Comparison of ENCODE assay signal across 23 cellular contexts in the genomic region with DNA sequence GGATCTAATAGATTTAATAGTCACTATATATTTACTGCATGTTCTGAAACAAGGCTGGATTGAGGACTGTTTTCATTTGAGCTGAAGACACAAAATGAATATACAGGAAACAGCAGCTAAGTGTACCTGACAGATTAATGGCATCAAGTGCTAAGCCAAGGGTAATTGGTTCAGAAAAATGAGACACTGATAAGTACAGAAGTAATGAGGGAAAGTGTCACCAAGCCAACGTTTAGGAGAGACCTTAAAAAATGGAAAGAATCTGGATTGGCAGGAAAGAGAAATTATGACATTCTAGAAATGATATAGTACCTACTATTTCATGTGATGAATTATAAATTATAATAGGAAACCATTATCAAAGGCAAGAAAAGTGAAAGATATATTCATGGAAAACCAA. TPM values are rescaled to one million over a fixed set of nuclear protein-coding genes. Genes with fewer than 3 reads are reported as not detected.
DNase-seq lines count a peak whose midpoint lies in the region; ATAC-seq, FAIRE-seq and TF ChIP-seq lines count a peak whose summit lies in the region.
"Had no signal": no experiment of that assay in that cellular context is flagged by ENCODE, and none has a peak within 500 bp of the region (broad histone marks: within the 10 kb centered on the region; RNA-seq: fewer than 3 reads in every experiment).

No MANE protein-coding gene starts in this region.

- no peak overlapping the region for H3K4me3 Mint-ChIP-seq in activated T-cell treated with anti-CD3 and anti-CD28 coated beads, Interleukin-2, amount 50 U/mL, for 24 hours
- H3K4me3 Mint-ChIP-seq in activated T-cell treated with anti-CD3 and anti-CD28 coated beads, Interleukin-2, amount 50 U/mL, for 4 hours = no peak overlapping the region
- H3K4me3 Mint-ChIP-seq in activated T-helper 1 cell treated with anti-CD3 and anti-CD28 coated beads, Interleukin-12 subunit alpha, Interleukin-12 subunit beta, Interleukin-2, Interleukin-4 antibody, amounts not matched to agents 30 ng/mL and 10 ng/mL and 1 ng/mL, durations not matched to agents 14 hours and 24 hours and 36 hours = no peak overlapping the region
- H3K4me3 Mint-ChIP-seq in CD8-positive, alpha-beta T cell = no peak overlapping the region
- H3K4me3 Mint-ChIP-seq: naive B cell, T-helper 17 cell had no signal

- ATAC-seq in activated T-cell treated with anti-CD3 and anti-CD28 coated beads, Interleukin-2, amount 50 U/mL, for 4 hours = no peak
- ATAC-seq in Right ventricle myocardium inferior (no peak), GM21526 (IDR thresholded peaks at IDR 0.05; ENCODE audit: low FRiP score, unreplicated experiment) (no peak)
- ATAC-seq in CD8-positive, alpha-beta T cell = no peak

- H3K79me1 ChIP-seq in trophoblast cell (ENCODE audit: low read length) = peaks cover 8% of the 10 kb centered on the region

- H2BK120ac ChIP-seq in trophoblast cell (ENCODE audit: insufficient read depth, low read length, poor library complexity) = no peak overlapping the region

- no peaks in the 10 kb centered on the region for H3K79me2 ChIP-seq in trophoblast cell (ENCODE audit: control insufficient read depth, insufficient read depth, low read length, poor library complexity)

- no peak overlapping the region for H3K9ac ChIP-seq in trophoblast cell (ENCODE audit: low read length)

- H3K4me2 ChIP-seq in trophoblast cell (ENCODE audit: low read length) = no peak overlapping the region

- H3K27me3 ChIP-seq in trophoblast cell (ENCODE audit: insufficient read depth, low read length) = no peaks in the 10 kb centered on the region
- H3K27me3 ChIP-seq in CD8-positive, alpha-beta T cell (ENCODE audit: insufficient read depth, low read length) = no peaks in the 10 kb centered on the region
- H3K27me3 ChIP-seq: SJSA1, upper lobe of right lung had no signal

- WGBS in trophoblast cell (ENCODE audit: extremely low coverage, insufficient coverage, insufficient read length) = no CpG with 5 or more reads among the region's 1 CpG

- H3K9me3 Mint-ChIP-seq in activated T-cell treated with anti-CD3 and anti-CD28 coated beads, Interleukin-2, amount 50 U/mL, for 24 hours = no peaks in the 10 kb centered on the region
- no peaks in the 10 kb centered on the region for H3K9me3 Mint-ChIP-seq in activated T-cell treated with anti-CD3 and anti-CD28 coated beads, Interleukin-2, amount 50 U/mL, for 4 hours
- H3K9me3 Mint-ChIP-seq in activated T-helper 1 cell treated with anti-CD3 and anti-CD28 coated beads, Interleukin-12 subunit alpha, Interleukin-12 subunit beta, Interleukin-2, Interleukin-4 antibody, amounts not matched to agents 30 ng/mL and 10 ng/mL and 1 ng/mL, durations not matched to agents 14 hours and 24 hours and 36 hours = no peaks in the 10 kb centered on the region
- H3K9me3 Mint-ChIP-seq in CD8-positive, alpha-beta T cell = no peaks in the 10 kb centered on the region
- H3K9me3 Mint-ChIP-seq: naive B cell had no signal

- H4K12ac ChIP-seq in trophoblast cell (ENCODE audit: low read depth, low read length) = no peak overlapping the region

- CTCF ChIA-PET in CD8-positive, alpha-beta T cell (lab: Charles Lee) = interaction anchor here (1.4 kb wide), 1 partner anchor 19 kb away, joined by 3 read pairs; no protein-coding TSS in a partner anchor

- no peaks in the 10 kb centered on the region for H3K36me3 ChIP-seq in trophoblast cell (ENCODE audit: control insufficient read depth in 1 of 2, insufficient read depth in 2 of 2, low read length in 2 of 2)
- no peaks in the 10 kb centered on the region for H3K36me3 ChIP-seq in CD8-positive, alpha-beta T cell (ENCODE audit: insufficient read depth, low read length)
- H3K36me3 ChIP-seq: left ventricle myocardium inferior, SJSA1, upper lobe of right lung had no signal

- POLR2A ChIA-PET in CD8-positive, alpha-beta T cell (lab: Charles Lee) = no interaction called here

- H3K27ac ChIP-seq in trophoblast cell (ENCODE audit: low read depth, low read length) = peak overlapping the region; percentile 49
- H3K27ac ChIP-seq in CD8-positive, alpha-beta T cell (ENCODE audit: low read depth, low read length) = no peak overlapping the region
- H3K27ac ChIP-seq: left ventricle myocardium inferior, SJSA1 had no signal

- H3K9me3 ChIP-seq in trophoblast cell (ENCODE audit: insufficient read depth, low read depth, low read length) = no peaks in the 10 kb centered on the region
- H3K9me3 ChIP-seq in CD8-positive, alpha-beta T cell (ENCODE audit: low read length) = no peaks in the 10 kb centered on the region
- H3K9me3 ChIP-seq: left ventricle myocardium inferior, SJSA1, upper lobe of right lung had no signal

- H3K14ac ChIP-seq in trophoblast cell (ENCODE audit: low read length) = no peak overlapping the region

- DNase-seq in activated T-cell treated with anti-CD3 and anti-CD28 coated beads, Interleukin-2, amount 50 U/mL, for 24 hours = no peak
- no peak for DNase-seq in activated T-cell treated with anti-CD3 and anti-CD28 coated beads, Interleukin-2, amount 50 U/mL, for 4 hours
- DNase-seq in GM12892 (ENCODE audit: insufficient read length) (no peak), trophoblast cell (peak; percentile 26 to 86), Right ventricle myocardium inferior (ENCODE audit: missing footprints) (no peak)
- no peak for DNase-seq in activated T-helper 1 cell treated with anti-CD3 and anti-CD28 coated beads, Interleukin-12 subunit alpha, Interleukin-12 subunit beta, Interleukin-2, Interleukin-4 antibody, amounts not matched to agents 30 ng/mL and 10 ng/mL and 1 ng/mL, durations not matched to agents 14 hours and 24 hours and 36 hours (ENCODE audit: low spot score)
- DNase-seq in CD8-positive, alpha-beta T cell = no peak
- DNase-seq: activated CD8-positive, alpha-beta memory T cell treated with anti-CD3 and anti-CD28 coated beads, Interleukin-2, amount 50 U/mL, for 4 hours; activated gamma-delta T cell; amniotic stem cell; HCEC 1CT; left ventricle myocardium inferior; naive B cell; NCI-H1092 treated with DMSO at 0.1 percent for 48 hours; NCI-H187 treated with DMSO at 0.1 percent for 48 hours; NCI-H526; T-helper 17 cell; upper lobe of right lung had no signal

- H3K23ac ChIP-seq in trophoblast cell (ENCODE audit: low read length) = no peak overlapping the region

- no peak overlapping the region for H2BK12ac ChIP-seq in trophoblast cell (ENCODE audit: low read length)

- H2BK5ac ChIP-seq in trophoblast cell (ENCODE audit: low read depth, low read length, poor library complexity) = no peak overlapping the region

- peaks cover 40% of the 10 kb centered on the region for H3K4me1 Mint-ChIP-seq in activated T-cell treated with anti-CD3 and anti-CD28 coated beads, Interleukin-2, amount 50 U/mL, for 24 hours (ENCODE audit: low read depth)
- peaks cover 18% of the 10 kb centered on the region for H3K4me1 Mint-ChIP-seq in activated T-cell treated with anti-CD3 and anti-CD28 coated beads, Interleukin-2, amount 50 U/mL, for 4 hours (ENCODE audit: low read depth)
- H3K4me1 Mint-ChIP-seq in activated T-helper 1 cell treated with anti-CD3 and anti-CD28 coated beads, Interleukin-12 subunit alpha, Interleukin-12 subunit beta, Interleukin-2, Interleukin-4 antibody, amounts not matched to agents 30 ng/mL and 10 ng/mL and 1 ng/mL, durations not matched to agents 14 hours and 24 hours and 36 hours (ENCODE audit: low read depth) = peaks cover 45% of the 10 kb centered on the region
- H3K4me1 Mint-ChIP-seq in CD8-positive, alpha-beta T cell (ENCODE audit: low read depth) = peaks cover 6% of the 10 kb centered on the region
- H3K4me1 Mint-ChIP-seq: naive B cell had no signal

- H2AFZ ChIP-seq in trophoblast cell (ENCODE audit: insufficient read depth, low read length, poor library complexity) = no peak overlapping the region

- TF ChIP-seq CTCF in CD8-positive, alpha-beta T cell (IDR thresholded peaks at IDR 0.05) = no peak

- H3K27ac Mint-ChIP-seq in activated T-cell treated with anti-CD3 and anti-CD28 coated beads, Interleukin-2, amount 50 U/mL, for 24 hours = peak overlapping the region; percentile 87
- H3K27ac Mint-ChIP-seq in activated T-helper 1 cell treated with anti-CD3 and anti-CD28 coated beads, Interleukin-12 subunit alpha, Interleukin-12 subunit beta, Interleukin-2, Interleukin-4 antibody, amounts not matched to agents 30 ng/mL and 10 ng/mL and 1 ng/mL, durations not matched to agents 14 hours and 24 hours and 36 hours = peak overlapping the region; percentile 88
- no peak overlapping the region for H3K27ac Mint-ChIP-seq in CD8-positive, alpha-beta T cell
- H3K27ac Mint-ChIP-seq: IgD-negative memory B cell, naive B cell, T-helper 17 cell had no signal

- H3K4ac ChIP-seq in trophoblast cell (ENCODE audit: low read depth, low read length) = no peak overlapping the region

- no peak overlapping the region for H3K4me3 ChIP-seq in trophoblast cell (ENCODE audit: low read depth, low read length)
- no peak overlapping the region for H3K4me3 ChIP-seq in CD8-positive, alpha-beta T cell (ENCODE audit: low read depth, low read length)
- H3K4me3 ChIP-seq: left ventricle myocardium inferior, SJSA1, upper lobe of right lung had no signal

- H4K91ac ChIP-seq in trophoblast cell (ENCODE audit: low read depth, low read length) = no peak overlapping the region

- H3K4me1 ChIP-seq in trophoblast cell (ENCODE audit: control insufficient read depth in 1 of 2, insufficient read depth in 2 of 2, low read length in 2 of 2) = peaks cover 10 to 19% of the 10 kb centered on the region in 2 experiments
- no peaks in the 10 kb centered on the region for H3K4me1 ChIP-seq in CD8-positive, alpha-beta T cell (ENCODE audit: insufficient read depth, low read length)
- H3K4me1 ChIP-seq: SJSA1, upper lobe of right lung had no signal

- no peak for TF ChIP-seq POLR2A in GM12892 (IDR thresholded peaks at IDR 0.05; ENCODE audit: low read depth, low read length)

- H3K36me3 Mint-ChIP-seq in activated T-cell treated with anti-CD3 and anti-CD28 coated beads, Interleukin-2, amount 50 U/mL, for 24 hours (ENCODE audit: low read depth) = no peaks in the 10 kb centered on the region
- H3K36me3 Mint-ChIP-seq in activated T-cell treated with anti-CD3 and anti-CD28 coated beads, Interleukin-2, amount 50 U/mL, for 4 hours (ENCODE audit: insufficient read depth) = no peaks in the 10 kb centered on the region
- H3K36me3 Mint-ChIP-seq in activated T-helper 1 cell treated with anti-CD3 and anti-CD28 coated beads, Interleukin-12 subunit alpha, Interleukin-12 subunit beta, Interleukin-2, Interleukin-4 antibody, amounts not matched to agents 30 ng/mL and 10 ng/mL and 1 ng/mL, durations not matched to agents 14 hours and 24 hours and 36 hours (ENCODE audit: low read depth) = no peaks in the 10 kb centered on the region
- no peaks in the 10 kb centered on the region for H3K36me3 Mint-ChIP-seq in CD8-positive, alpha-beta T cell
- H3K36me3 Mint-ChIP-seq: naive B cell had no signal

- no peaks in the 10 kb centered on the region for H3K27me3 Mint-ChIP-seq in activated T-cell treated with anti-CD3 and anti-CD28 coated beads, Interleukin-2, amount 50 U/mL, for 24 hours
- peaks cover 4% of the 10 kb centered on the region for H3K27me3 Mint-ChIP-seq in activated T-cell treated with anti-CD3 and anti-CD28 coated beads, Interleukin-2, amount 50 U/mL, for 4 hours (ENCODE audit: low read depth)
- H3K27me3 Mint-ChIP-seq in activated T-helper 1 cell treated with anti-CD3 and anti-CD28 coated beads, Interleukin-12 subunit alpha, Interleukin-12 subunit beta, Interleukin-2, Interleukin-4 antibody, amounts not matched to agents 30 ng/mL and 10 ng/mL and 1 ng/mL, durations not matched to agents 14 hours and 24 hours and 36 hours (ENCODE audit: insufficient read depth) = no peaks in the 10 kb centered on the region
- H3K27me3 Mint-ChIP-seq in CD8-positive, alpha-beta T cell (ENCODE audit: low read depth) = no peaks in the 10 kb centered on the region
- H3K27me3 Mint-ChIP-seq: T-helper 17 cell had no signal

- H3K18ac ChIP-seq in trophoblast cell (ENCODE audit: low read length) = no peak overlapping the region

- intact Hi-C loops in activated T-helper 1 cell treated with anti-CD3 and anti-CD28 coated beads, Interleukin-12 subunit alpha, Interleukin-12 subunit beta, Interleukin-2, Interleukin-4 antibody, amounts not matched to agents 30 ng/mL and 10 ng/mL and 1 ng/mL, durations not matched to agents 14 hours and 24 hours and 36 hours (cut with micrococcal nuclease) = loop anchor here (1.0 to 5.0 kb wide), 14 partner anchors 15 to 681 kb away; partner anchors contain the start of genes CREBL2 and GPR19
- intact Hi-C loops in Right ventricle myocardium inferior (cut with DNase I) = no loop called here
- intact Hi-C loops in CD8-positive, alpha-beta T cell (cut with DNase I, micrococcal nuclease) = no loop called here

- H2AK5ac ChIP-seq in trophoblast cell (ENCODE audit: low read length) = no peak overlapping the region

- no peak overlapping the region for H4K8ac ChIP-seq in trophoblast cell (ENCODE audit: low read depth, low read length)

- peak; percentile 33 for FAIRE-seq in GM12892 (lab: Jason Lieb, UNC)
- FAIRE-seq: bronchial epithelial cell, islet of Langerhans had no signal

RNA-seq across cellular contexts. Expression of gene DUSP16, which starts 20.8 kb away (rescaled TPM):
- total RNA-seq in activated T-cell treated with anti-CD3 and anti-CD28 coated beads, Interleukin-2, amount 50 U/mL, for 4 hours = 10 to 100 TPM; 24.0 to 40.8 (median 34.9) TPM
- 17.3 TPM for polyA plus RNA-seq in GM12892 (2012; ENCODE audit: missing spikeins)
- 49.3 and 52.0 TPM in 2 replicates for total RNA-seq in activated T-helper 1 cell treated with anti-CD3 and anti-CD28 coated beads, Interleukin-12 subunit alpha, Interleukin-12 subunit beta, Interleukin-2, Interleukin-4 antibody, amounts not matched to agents 30 ng/mL and 10 ng/mL and 1 ng/mL, durations not matched to agents 14 hours and 24 hours and 36 hours
- 12.5 and 12.7 TPM in 2 replicates for polyA plus RNA-seq in trophoblast cell (2013)
- 11.6 TPM for total RNA-seq in Right ventricle myocardium inferior
- total RNA-seq in CD8-positive, alpha-beta T cell = 10 to 100 TPM; 27.9 to 34.1 TPM

RNA-seq across cellular contexts. Expression of gene CREBL2, which starts 28.2 kb away (rescaled TPM):
- total RNA-seq in activated T-cell treated with anti-CD3 and anti-CD28 coated beads, Interleukin-2, amount 50 U/mL, for 4 hours = 10 to 100 TPM; 14.4 to 16.9 (median 14.8) TPM
- 11.0 TPM for polyA plus RNA-seq in GM12892 (2012; ENCODE audit: missing spikeins)
- total RNA-seq in activated T-helper 1 cell treated with anti-CD3 and anti-CD28 coated beads, Interleukin-12 subunit alpha, Interleukin-12 subunit beta, Interleukin-2, Interleukin-4 antibody, amounts not matched to agents 30 ng/mL and 10 ng/mL and 1 ng/mL, durations not matched to agents 14 hours and 24 hours and 36 hours = 16.7 and 17.9 TPM in 2 replicates
- polyA plus RNA-seq in trophoblast cell (2013) = 7.9 and 8.0 TPM in 2 replicates
- total RNA-seq in Right ventricle myocardium inferior = 15.9 TPM
- total RNA-seq in CD8-positive, alpha-beta T cell = 10 to 100 TPM; 10.2 to 11.8 TPM

Comparison
In these comparisons a context has a peak if more than half of its experiments do, and no peak if none do; other contexts are left out.
1. DNase-seq: peak in trophoblast cell (2 of 2); none in activated T-cell treated with anti-CD3 and anti-CD28 coated beads, Interleukin-2, amount 50 U/mL, for 24 hours (single experiment), activated T-cell treated with anti-CD3 and anti-CD28 coated beads, Interleukin-2, amount 50 U/mL, for 4 hours (single experiment), GM12892 (single experiment), activated T-helper 1 cell treated with anti-CD3 and anti-CD28 coated beads, Interleukin-12 subunit alpha, Interleukin-12 subunit beta, Interleukin-2, Interleukin-4 antibody, amounts not matched to agents 30 ng/mL and 10 ng/mL and 1 ng/mL, durations not matched to agents 14 hours and 24 hours and 36 hours (single experiment), Right ventricle myocardium inferior (single experiment) and CD8-positive, alpha-beta T cell (0 of 7).